3 cellular contexts compared by ENCODE assay signal in genomic region chr9:68627104-68627503, GRCh38.
TF ChIP-seq lines count a peak whose summit lies in the region.

No MANE protein-coding gene starts in this region.

TF ChIP-seq in HEK293, 187 proteins besides CTCF, POLR2A, EP300 and RAD21:
- TF ChIP-seq ZNF488 (tag by site-specific recombination; IDR thresholded peaks at IDR 0.05) (no peak), ZNF768 (tag by site-specific recombination; IDR thresholded peaks at IDR 0.05) (peak; percentile 34; the same call in 1 of the 2 replicates)
TF ChIP-seq in HEK293: peak in this region for 1.

TF ChIP-seq in K562, 482 proteins besides CTCF, POLR2A, EP300 and RAD21:
- TF ChIP-seq ZFP36 (IDR thresholded peaks at IDR 0.05; ENCODE audit: low read depth, low read length, partially characterized antibody) (peak; percentile 45), NR2C1 (IDR thresholded peaks at IDR 0.05) (no peak), NR2C1 (tag; IDR thresholded peaks at IDR 0.05) (no peak), ZNF75A (CRISPR knock-in tag; IDR thresholded peaks at IDR 0.05) (no peak), MAFG (tag; conservative IDR thresholded peaks at IDR 0.05) (no peak), RBM25 (IDR thresholded peaks at IDR 0.05; ENCODE audit: low read depth, low read length, severe bottlenecking) (peak; percentile 95), KDM1A (IDR thresholded peaks at IDR 0.05) (peak in 1 of 2 experiments; percentile 41; a peak in 2 of 4 replicates), ZNF408 (CRISPR knock-in tag; IDR thresholded peaks at IDR 0.05; ENCODE audit: low read depth) (no peak), CHD1 (IDR thresholded peaks at IDR 0.05; ENCODE audit: low read length) (no peak), FOS (IDR thresholded peaks at IDR 0.05; ENCODE audit: extremely low read depth, insufficient read length) (no peak), HDGF (IDR thresholded peaks at IDR 0.05) (no peak), BCOR (IDR thresholded peaks at IDR 0.05) (peak; percentile 58; the same call in 1 of the 2 replicates), RBM17 (IDR thresholded peaks at IDR 0.05; ENCODE audit: borderline replicate concordance, low read depth, low read length) (no peak), ZNF24 (IDR thresholded peaks at IDR 0.05) (no peak), PTBP1 (IDR thresholded peaks at IDR 0.05; ENCODE audit: low read depth, low read length) (no peak), FOXJ3 (CRISPR knock-in tag; IDR thresholded peaks at IDR 0.05) (no peak)
- TF ChIP-seq, protein P1, sequence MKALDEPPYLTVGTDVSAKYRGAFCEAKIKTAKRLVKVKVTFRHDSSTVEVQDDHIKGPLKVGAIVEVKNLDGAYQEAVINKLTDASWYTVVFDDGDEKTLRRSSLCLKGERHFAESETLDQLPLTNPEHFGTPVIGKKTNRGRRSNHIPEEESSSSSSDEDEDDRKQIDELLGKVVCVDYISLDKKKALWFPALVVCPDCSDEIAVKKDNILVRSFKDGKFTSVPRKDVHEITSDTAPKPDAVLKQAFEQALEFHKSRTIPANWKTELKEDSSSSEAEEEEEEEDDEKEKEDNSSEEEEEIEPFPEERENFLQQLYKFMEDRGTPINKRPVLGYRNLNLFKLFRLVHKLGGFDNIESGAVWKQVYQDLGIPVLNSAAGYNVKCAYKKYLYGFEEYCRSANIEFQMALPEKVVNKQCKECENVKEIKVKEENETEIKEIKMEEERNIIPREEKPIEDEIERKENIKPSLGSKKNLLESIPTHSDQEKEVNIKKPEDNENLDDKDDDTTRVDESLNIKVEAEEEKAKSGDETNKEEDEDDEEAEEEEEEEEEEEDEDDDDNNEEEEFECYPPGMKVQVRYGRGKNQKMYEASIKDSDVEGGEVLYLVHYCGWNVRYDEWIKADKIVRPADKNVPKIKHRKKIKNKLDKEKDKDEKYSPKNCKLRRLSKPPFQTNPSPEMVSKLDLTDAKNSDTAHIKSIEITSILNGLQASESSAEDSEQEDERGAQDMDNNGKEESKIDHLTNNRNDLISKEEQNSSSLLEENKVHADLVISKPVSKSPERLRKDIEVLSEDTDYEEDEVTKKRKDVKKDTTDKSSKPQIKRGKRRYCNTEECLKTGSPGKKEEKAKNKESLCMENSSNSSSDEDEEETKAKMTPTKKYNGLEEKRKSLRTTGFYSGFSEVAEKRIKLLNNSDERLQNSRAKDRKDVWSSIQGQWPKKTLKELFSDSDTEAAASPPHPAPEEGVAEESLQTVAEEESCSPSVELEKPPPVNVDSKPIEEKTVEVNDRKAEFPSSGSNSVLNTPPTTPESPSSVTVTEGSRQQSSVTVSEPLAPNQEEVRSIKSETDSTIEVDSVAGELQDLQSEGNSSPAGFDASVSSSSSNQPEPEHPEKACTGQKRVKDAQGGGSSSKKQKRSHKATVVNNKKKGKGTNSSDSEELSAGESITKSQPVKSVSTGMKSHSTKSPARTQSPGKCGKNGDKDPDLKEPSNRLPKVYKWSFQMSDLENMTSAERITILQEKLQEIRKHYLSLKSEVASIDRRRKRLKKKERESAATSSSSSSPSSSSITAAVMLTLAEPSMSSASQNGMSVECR (CRISPR knock-in tag; IDR thresholded peaks at IDR 0.05), result no peak
- TF ChIP-seq, protein P2, sequence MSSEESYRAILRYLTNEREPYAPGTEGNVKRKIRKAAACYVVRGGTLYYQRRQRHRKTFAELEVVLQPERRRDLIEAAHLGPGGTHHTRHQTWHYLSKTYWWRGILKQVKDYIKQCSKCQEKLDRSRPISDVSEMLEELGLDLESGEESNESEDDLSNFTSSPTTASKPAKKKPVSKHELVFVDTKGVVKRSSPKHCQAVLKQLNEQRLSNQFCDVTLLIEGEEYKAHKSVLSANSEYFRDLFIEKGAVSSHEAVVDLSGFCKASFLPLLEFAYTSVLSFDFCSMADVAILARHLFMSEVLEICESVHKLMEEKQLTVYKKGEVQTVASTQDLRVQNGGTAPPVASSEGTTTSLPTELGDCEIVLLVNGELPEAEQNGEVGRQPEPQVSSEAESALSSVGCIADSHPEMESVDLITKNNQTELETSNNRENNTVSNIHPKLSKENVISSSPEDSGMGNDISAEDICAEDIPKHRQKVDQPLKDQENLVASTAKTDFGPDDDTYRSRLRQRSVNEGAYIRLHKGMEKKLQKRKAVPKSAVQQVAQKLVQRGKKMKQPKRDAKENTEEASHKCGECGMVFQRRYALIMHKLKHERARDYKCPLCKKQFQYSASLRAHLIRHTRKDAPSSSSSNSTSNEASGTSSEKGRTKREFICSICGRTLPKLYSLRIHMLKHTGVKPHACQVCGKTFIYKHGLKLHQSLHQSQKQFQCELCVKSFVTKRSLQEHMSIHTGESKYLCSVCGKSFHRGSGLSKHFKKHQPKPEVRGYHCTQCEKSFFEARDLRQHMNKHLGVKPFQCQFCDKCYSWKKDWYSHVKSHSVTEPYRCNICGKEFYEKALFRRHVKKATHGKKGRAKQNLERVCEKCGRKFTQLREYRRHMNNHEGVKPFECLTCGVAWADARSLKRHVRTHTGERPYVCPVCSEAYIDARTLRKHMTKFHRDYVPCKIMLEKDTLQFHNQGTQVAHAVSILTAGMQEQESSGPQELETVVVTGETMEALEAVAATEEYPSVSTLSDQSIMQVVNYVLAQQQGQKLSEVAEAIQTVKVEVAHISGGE (CRISPR knock-in tag; IDR thresholded peaks at IDR 0.05), result no peak

TF ChIP-seq in H1, 55 proteins besides CTCF, POLR2A, EP300 and RAD21:
- TF ChIP-seq KDM1A (IDR thresholded peaks at IDR 0.05; ENCODE audit: borderline replicate concordance, low read length) (peak; percentile 60; the same call in 1 of the 2 replicates), PHF8 (conservative IDR thresholded peaks at IDR 0.05; ENCODE audit: low read depth, low read length) (no peak)
